ENCODE assay signal across 8 cellular contexts in the genomic region with DNA sequence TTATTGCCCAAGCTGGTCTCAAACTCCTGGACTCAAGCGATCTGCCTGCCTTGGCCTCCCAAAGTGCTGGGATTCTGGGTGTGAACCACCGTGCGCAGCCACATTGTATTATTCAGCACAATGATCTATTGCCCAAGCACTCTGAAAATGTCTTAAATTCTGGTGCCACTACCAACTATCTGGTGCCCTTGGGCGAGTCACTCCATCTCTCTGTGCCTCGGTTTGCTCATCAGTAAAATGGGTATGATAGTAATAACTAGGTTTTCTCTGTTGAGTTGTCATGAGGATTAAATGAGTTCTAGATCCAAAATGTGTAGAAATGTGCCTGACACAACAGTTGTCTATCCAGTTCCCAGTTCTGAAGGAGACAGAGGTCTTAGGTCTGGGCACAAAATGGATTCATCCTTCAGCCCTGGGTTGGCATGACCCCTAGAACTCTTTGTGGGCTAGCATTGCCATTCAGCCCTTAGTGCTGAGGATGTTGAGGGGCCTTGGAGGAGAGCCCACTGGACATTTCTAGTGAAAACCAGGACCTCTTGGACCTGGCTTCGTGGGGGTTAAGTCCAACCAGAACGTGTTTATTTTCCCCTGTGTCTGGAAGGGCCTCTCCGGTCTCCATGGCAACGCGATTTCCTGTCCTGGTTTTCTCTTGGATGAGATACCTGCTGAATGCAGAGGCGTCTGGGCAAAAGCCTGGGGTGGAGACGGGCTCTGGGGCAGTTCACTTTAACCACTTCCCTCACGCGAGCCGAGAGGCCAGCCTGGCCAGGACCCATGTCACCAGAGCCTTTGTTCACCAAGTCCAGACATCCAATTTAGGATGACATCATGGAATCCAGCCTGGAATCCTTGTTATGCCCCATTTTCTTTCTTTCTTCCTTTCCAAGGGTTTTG. TPM values are rescaled to one million over a fixed set of nuclear protein-coding genes. Genes with fewer than 3 reads are reported as not detected.
DNase-seq lines count a peak whose midpoint lies in the region; ATAC-seq and TF ChIP-seq lines count a peak whose summit lies in the region.

No MANE protein-coding gene starts in this region.

- H3K4me3 ChIP-seq in HAP-1 (no peak overlapping the region), adrenal gland (no peak overlapping the region), rectal smooth muscle tissue (ENCODE audit: low read length) (no peak overlapping the region), upper lobe of right lung (no peak overlapping the region)

- H3K4me1 ChIP-seq in HAP-1 = peaks cover 32% of the 10 kb centered on the region
- H3K4me1 ChIP-seq in adrenal gland (replicated peaks in 1 of 2) = peaks cover 0 to 11% of the 10 kb centered on the region in 2 donors
- H3K4me1 ChIP-seq in rectal smooth muscle tissue (ENCODE audit: control insufficient read depth, insufficient read depth, low read length) = peaks cover 20% of the 10 kb centered on the region
- H3K4me1 ChIP-seq in upper lobe of right lung = no peaks in the 10 kb centered on the region

- H3K4me1 Mint-ChIP-seq in T-cell = peaks cover 2 to 5% (median 3%) of the 10 kb centered on the region in 3 donors

- peak; percentile 31 to 78 for DNase-seq in HAP-1 (ENCODE audit: low spot score in 2 of 2)
- DNase-seq in adrenal gland = peak; percentile 51 to 96 (median 65)
- DNase-seq in left ventricle myocardium superior = peak; percentile 55
- DNase-seq in T-cell = no peak
- no peak for DNase-seq in NCI-H187 (lab: John Stamatoyannopoulos, UW)
- no peak for DNase-seq in upper lobe of right lung

- POLR2A ChIA-PET in T-cell (lab: Charles Lee) = no interaction called here

- 36 to 37% (median 36%) methylated on average over 15 of the region's 15 CpGs for WGBS in adrenal gland, 4 donors

- H3K27ac ChIP-seq in adrenal gland = peak overlapping the region in 2 of 5 donors; percentile 18 to 70
- peak overlapping the region; percentile 60 for H3K27ac ChIP-seq in rectal smooth muscle tissue (ENCODE audit: low read depth, low read length)
- H3K27ac ChIP-seq in upper lobe of right lung = no peak overlapping the region

- no peak overlapping the region for H3K27ac Mint-ChIP-seq in T-cell

- H3K36me3 ChIP-seq in HAP-1 (replicated peaks) (no peaks in the 10 kb centered on the region), adrenal gland (replicated peaks in 1 of 2) (no peaks in the 10 kb centered on the region), rectal smooth muscle tissue (ENCODE audit: control insufficient read depth, insufficient read depth, low read length) (no peaks in the 10 kb centered on the region), upper lobe of right lung (no peaks in the 10 kb centered on the region)

- no peaks in the 10 kb centered on the region for H3K36me3 Mint-ChIP-seq in T-cell

- H3K27me3 ChIP-seq in HAP-1 (ENCODE audit: low read depth) (no peaks in the 10 kb centered on the region), adrenal gland (no peaks in the 10 kb centered on the region), rectal smooth muscle tissue (ENCODE audit: control insufficient read depth, insufficient read depth, low read length) (no peaks in the 10 kb centered on the region), upper lobe of right lung (no peaks in the 10 kb centered on the region)

- ATAC-seq in left ventricle myocardium superior (peak; percentile 79), T-cell (replicated peaks in 1 of 4) (no peak), GM18519 (IDR thresholded peaks at IDR 0.05; ENCODE audit: low FRiP score, unreplicated experiment) (no peak), upper lobe of right lung (no peak)

- in situ Hi-C loops in HAP-1 (cut with MboI; ENCODE audit: low sequenced_read_pairs) = no loop called here

- CTCF ChIA-PET in T-cell (lab: Charles Lee) = no interaction called here

- no peak overlapping the region for H3K9ac ChIP-seq in rectal smooth muscle tissue (ENCODE audit: low read length)

- H3K27me3 Mint-ChIP-seq in T-cell = peaks cover 6 to 10% of the 10 kb centered on the region in 2 donors

- no peak overlapping the region for H3K4me3 Mint-ChIP-seq in T-cell

- H3K9me3 ChIP-seq in HAP-1 (no peaks in the 10 kb centered on the region), adrenal gland (replicated peaks in 1 of 3) (no peaks in the 10 kb centered on the region), upper lobe of right lung (no peaks in the 10 kb centered on the region)

- intact Hi-C loops in adrenal gland (cut with DNase I) (no loop called here), left ventricle myocardium superior (cut with micrococcal nuclease) (no loop called here), upper lobe of right lung (cut with DNase I) (no loop called here)

- TF ChIP-seq CTCF in adrenal gland (IDR thresholded peaks at IDR 0.05) = no peak
- no peak for TF ChIP-seq CTCF in upper lobe of right lung (IDR thresholded peaks at IDR 0.05)

- no peaks in the 10 kb centered on the region for H3K9me3 Mint-ChIP-seq in T-cell

- no peak for TF ChIP-seq POLR2A in adrenal gland (IDR thresholded peaks at IDR 0.05)

RNA-seq across cellular contexts. Expression of gene TNRC6A, which starts 43.7 kb away (rescaled TPM):
- total RNA-seq in adrenal gland (10 to 100 TPM; 32.0 to 83.3 (median 54.0) TPM), left ventricle myocardium superior (37.0 TPM), T-cell (10 to 100 TPM; 74.7 to 79.4 (median 77.9) TPM), upper lobe of right lung (46.5 TPM)
- polyA plus RNA-seq in adrenal gland = 10 to 100 TPM; 38.7 to 69.3 (median 42.3) TPM

Comparison
In these comparisons a context has a peak if more than half of its experiments do, and no peak if none do; other contexts are left out.
1. DNase-seq: peak in HAP-1 (2 of 2), adrenal gland (7 of 7) and left ventricle myocardium superior (single experiment); none in T-cell (0 of 34), NCI-H187 (0 of 2) and upper lobe of right lung (single experiment).